1 cellular context compared by ENCODE assay signal in the genomic region with DNA sequence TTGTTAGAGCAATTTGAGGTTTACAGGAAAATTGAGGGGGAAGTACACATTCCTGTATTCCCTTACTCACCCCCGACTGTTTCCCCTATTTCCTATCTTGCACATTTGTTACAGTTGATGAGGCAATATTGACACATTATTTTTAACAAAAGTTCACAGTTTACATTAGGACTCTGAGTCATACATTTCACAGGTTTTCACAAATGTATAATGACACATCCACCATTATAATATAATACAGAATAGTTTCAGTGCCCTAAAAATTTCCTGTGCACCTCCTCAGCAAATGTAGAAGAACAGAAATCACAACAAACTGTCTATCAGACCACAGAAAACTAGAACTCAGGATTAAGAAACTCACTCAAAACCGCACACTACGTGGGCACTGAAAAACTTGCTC.
TF ChIP-seq lines count a peak whose summit lies in the region.

No MANE protein-coding gene starts in this region.

TF ChIP-seq in H1, 55 proteins besides CTCF, POLR2A, EP300 and RAD21:
- TF ChIP-seq GTF2F1 (IDR thresholded peaks at IDR 0.05; ENCODE audit: borderline replicate concordance, low read depth, low read length) (no peak), KDM4A (IDR thresholded peaks at IDR 0.05; ENCODE audit: low read depth, low read length, severe bottlenecking) (no peak), EGR1 (IDR thresholded peaks at IDR 0.05; ENCODE audit: borderline replicate concordance, low read depth, low read length) (no peak), MAFK (IDR thresholded peaks at IDR 0.05; ENCODE audit: low read depth, low read length) (no peak), CBX8 (IDR thresholded peaks at IDR 0.05; ENCODE audit: borderline replicate concordance, low read depth, low read length) (no peak), SRF (IDR thresholded peaks at IDR 0.05; ENCODE audit: low read depth, low read length) (no peak), NRF1 (IDR thresholded peaks at IDR 0.05; ENCODE audit: low read depth, low read length) (no peak), CBX5 (IDR thresholded peaks at IDR 0.05; ENCODE audit: low read depth, low read length) (no peak), SAP30 (IDR thresholded peaks at IDR 0.05; ENCODE audit: insufficient read depth, insufficient replicate concordance, low read length) (no peak), POLR2AphosphoS5 (IDR thresholded peaks at IDR 0.05; ENCODE audit: low read depth, low read length) (no peak), SP1 (IDR thresholded peaks at IDR 0.05; ENCODE audit: low read depth, low read length) (no peak), RFX5 (IDR thresholded peaks at IDR 0.05; ENCODE audit: borderline replicate concordance, low read depth, low read length) (no peak), NANOG (IDR thresholded peaks at IDR 0.05; ENCODE audit: insufficient read depth, low read depth, low read length, poor library complexity, severe bottlenecking) (no peak), SUZ12 (IDR thresholded peaks at IDR 0.05; ENCODE audit: low read length) (no peak), POU5F1 (IDR thresholded peaks at IDR 0.05; ENCODE audit: low read depth, low read length) (no peak)
- TF ChIP-seq, protein P1, sequence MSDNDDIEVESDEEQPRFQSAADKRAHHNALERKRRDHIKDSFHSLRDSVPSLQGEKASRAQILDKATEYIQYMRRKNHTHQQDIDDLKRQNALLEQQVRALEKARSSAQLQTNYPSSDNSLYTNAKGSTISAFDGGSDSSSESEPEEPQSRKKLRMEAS (IDR thresholded peaks at IDR 0.05), result no peak
- TF ChIP-seq, protein P2, sequence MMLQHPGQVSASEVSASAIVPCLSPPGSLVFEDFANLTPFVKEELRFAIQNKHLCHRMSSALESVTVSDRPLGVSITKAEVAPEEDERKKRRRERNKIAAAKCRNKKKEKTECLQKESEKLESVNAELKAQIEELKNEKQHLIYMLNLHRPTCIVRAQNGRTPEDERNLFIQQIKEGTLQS (IDR thresholded peaks at IDR 0.05; ENCODE audit: insufficient read depth, low read depth, low read length), result no peak
- TF ChIP-seq, protein P3, sequence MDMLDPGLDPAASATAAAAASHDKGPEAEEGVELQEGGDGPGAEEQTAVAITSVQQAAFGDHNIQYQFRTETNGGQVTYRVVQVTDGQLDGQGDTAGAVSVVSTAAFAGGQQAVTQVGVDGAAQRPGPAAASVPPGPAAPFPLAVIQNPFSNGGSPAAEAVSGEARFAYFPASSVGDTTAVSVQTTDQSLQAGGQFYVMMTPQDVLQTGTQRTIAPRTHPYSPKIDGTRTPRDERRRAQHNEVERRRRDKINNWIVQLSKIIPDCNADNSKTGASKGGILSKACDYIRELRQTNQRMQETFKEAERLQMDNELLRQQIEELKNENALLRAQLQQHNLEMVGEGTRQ (IDR thresholded peaks at IDR 0.05; ENCODE audit: low read length), result no peak
